11 cellular contexts compared by ENCODE assay signal in genomic region chr15:55744026-55744655, GRCh38. TPM values are rescaled to one million over a fixed set of nuclear protein-coding genes. Genes with fewer than 3 reads are reported as not detected.
DNase-seq lines count a peak whose midpoint lies in the region; ATAC-seq, FAIRE-seq and TF ChIP-seq lines count a peak whose summit lies in the region.
"Had no signal": no experiment of that assay in that cellular context is flagged by ENCODE, and none has a peak within 500 bp of the region (broad histone marks: within the 10 kb centered on the region; RNA-seq: fewer than 3 reads in every experiment).

No MANE protein-coding gene starts in this region.

- H3K27me3 ChIP-seq in PC-3 (ENCODE audit: low read length) (peaks cover 47% of the 10 kb centered on the region), endothelial cell of umbilical vein (ENCODE audit: control insufficient read depth in 2 of 2, insufficient read depth in 2 of 2, low read length in 2 of 2) (peaks cover 0 to 4% of the 10 kb centered on the region in 2 experiments)
- H3K27me3 ChIP-seq: gastrocnemius medialis had no signal

- peaks cover 4% of the 10 kb centered on the region for H3K4me1 Mint-ChIP-seq in osteocyte (ENCODE audit: unreplicated experiment)
- no peaks in the 10 kb centered on the region for H3K4me1 Mint-ChIP-seq in immature natural killer cell

- POLR2A ChIA-PET in PC-3 (lab: Charles Lee; ENCODE audit: unreplicated experiment) (no interaction called here), endothelial cell of umbilical vein (lab: Charles Lee) (interaction anchor here (1.2 kb wide), 1 partner anchor 37 kb away, joined by 3 read pairs; no protein-coding TSS in a partner anchor)

- TF ChIP-seq CTCF in PC-3 (conservative IDR thresholded peaks at IDR 0.05; ENCODE audit: low read depth, low read length) (no peak), endothelial cell of umbilical vein (IDR thresholded peaks at IDR 0.05; ENCODE audit: extremely low read depth in 1 of 2, insufficient read depth in 1 of 2, low read depth in 1 of 2, low read length in 2 of 2) (no peak), osteocyte (IDR thresholded peaks at IDR 0.05) (no peak)

- no peak for ATAC-seq in PC-3

- H3K4me1 ChIP-seq in PC-3 (ENCODE audit: insufficient read depth, low read length), result 0 out of 2 replicates have a peak, but pooled peaks cover 6% of the 10 kb centered on the region
- H3K4me1 ChIP-seq in endothelial cell of umbilical vein (ENCODE audit: control insufficient read depth, extremely low read depth, insufficient read depth, low read length), result peaks cover 10% of the 10 kb centered on the region

- H3K4me3 ChIP-seq in PC-3 (ENCODE audit: low read length), result no peak overlapping the region
- peak overlapping the region in 2 of 3 experiments; percentile 93 to 98 for H3K4me3 ChIP-seq in endothelial cell of umbilical vein (replicated peaks in 1 of 3; ENCODE audit: insufficient read depth in 1 of 3, low read depth in 1 of 3, low read length in 3 of 3)

- intact Hi-C loops in PC-3 (cut with micrococcal nuclease), result no loop called here
- intact Hi-C loops in endothelial cell of umbilical vein (cut with micrococcal nuclease), result loop anchor here (5.0 kb wide), 2 partner anchors 77 to 153 kb away; no protein-coding TSS in a partner anchor

- peak overlapping the region; percentile 63; the same call in 1 of the 2 replicates for H2AFZ ChIP-seq in PC-3 (ENCODE audit: low read length)
- peak overlapping the region; percentile 83 for H2AFZ ChIP-seq in endothelial cell of umbilical vein (ENCODE audit: low read depth, low read length)

- H3K9me3 ChIP-seq in PC-3 (ENCODE audit: low read length), result no peaks in the 10 kb centered on the region
- no peaks in the 10 kb centered on the region for H3K9me3 ChIP-seq in endothelial cell of umbilical vein (replicated peaks; ENCODE audit: control insufficient read depth, insufficient read depth, low read length)
- H3K9me3 ChIP-seq: gastrocnemius medialis had no signal

- no peak overlapping the region for H3K27ac ChIP-seq in PC-3 (ENCODE audit: low read length)
- no peak overlapping the region for H3K27ac ChIP-seq in endothelial cell of umbilical vein (ENCODE audit: insufficient read depth, low read depth, low read length)
- H3K27ac ChIP-seq: SK-N-MC had no signal

- H3F3A ChIP-seq in PC-3 (ENCODE audit: low read length, unreplicated experiment), result no peaks in the 10 kb centered on the region

- H3K27me3 Mint-ChIP-seq in osteocyte (ENCODE audit: unreplicated experiment), result peaks cover 13% of the 10 kb centered on the region
- H3K27me3 Mint-ChIP-seq in immature natural killer cell (ENCODE audit: low read depth in 3 of 3), result peaks cover 3 to 23% (median 8%) of the 10 kb centered on the region in 3 donors

- H3K4me3 Mint-ChIP-seq in osteocyte (ENCODE audit: unreplicated experiment) (peak overlapping the region; percentile 78), immature natural killer cell (peak overlapping the region in 1 of 5 donors; percentile 71)

- peak; percentile 38 for FAIRE-seq in GM12891 (lab: Jason Lieb, UNC)
- FAIRE-seq in endothelial cell of umbilical vein (lab: Jason Lieb, UNC), result no peak

- H3K27ac Mint-ChIP-seq in osteocyte (ENCODE audit: unreplicated experiment) (no peak overlapping the region), immature natural killer cell (no peak overlapping the region)

- no peaks in the 10 kb centered on the region for H3K36me3 Mint-ChIP-seq in osteocyte (ENCODE audit: unreplicated experiment)
- H3K36me3 Mint-ChIP-seq in immature natural killer cell, result no peaks in the 10 kb centered on the region

- H3K9me3 Mint-ChIP-seq in osteocyte (ENCODE audit: unreplicated experiment) (no peaks in the 10 kb centered on the region), immature natural killer cell (no peaks in the 10 kb centered on the region)

- H4K20me1 ChIP-seq in PC-3 (ENCODE audit: low read length) (no peaks in the 10 kb centered on the region), endothelial cell of umbilical vein (replicated peaks; ENCODE audit: control insufficient read depth, extremely low read depth, insufficient read depth, low read length) (no peaks in the 10 kb centered on the region)

- CTCF ChIA-PET in PC-3 (lab: Charles Lee), result no interaction called here
- CTCF ChIA-PET in endothelial cell of umbilical vein (lab: Charles Lee), result interaction anchor here (1.0 to 2.0 kb wide), 4 partner anchors 29 to 152 kb away, joined by 3 to 8 read pairs (median 4); no protein-coding TSS in a partner anchor

- dilution Hi-C loops in endothelial cell of umbilical vein (cut with MboI; ENCODE audit: extremely low pct_ligation_motif_present, low sequenced_read_pairs), result no loop called here

- H3K79me2 ChIP-seq in PC-3 (ENCODE audit: low read length) (no peaks in the 10 kb centered on the region), endothelial cell of umbilical vein (ENCODE audit: control insufficient read depth, insufficient read depth, low read length) (peaks cover 2% of the 10 kb centered on the region)

- BruUV-seq in PC-3 (replicated peaks; lab: Mats Ljungman, UMichigan) (no TSS peak), endothelial cell of umbilical vein (replicated peaks; lab: Mats Ljungman, UMichigan) (no TSS peak)

- H3K9me1 ChIP-seq in endothelial cell of umbilical vein (replicated peaks; ENCODE audit: control insufficient read depth, extremely low read depth, insufficient read depth, low read length), result no peaks in the 10 kb centered on the region

- no peaks in the 10 kb centered on the region for H3K9me2 ChIP-seq in PC-3 (replicated peaks; ENCODE audit: low read length)

- no peak overlapping the region for H3K9ac ChIP-seq in PC-3 (ENCODE audit: low read length)
- no peak overlapping the region for H3K9ac ChIP-seq in endothelial cell of umbilical vein (replicated peaks; ENCODE audit: extremely low read depth, insufficient read depth, low read length)

- no peaks in the 10 kb centered on the region for H3K36me3 ChIP-seq in PC-3 (ENCODE audit: low read depth, low read length)
- H3K36me3 ChIP-seq in endothelial cell of umbilical vein (ENCODE audit: control insufficient read depth in 2 of 2, extremely low read depth in 1 of 2, insufficient read depth in 2 of 2, low read length in 2 of 2), result no peaks in the 10 kb centered on the region
- H3K36me3 ChIP-seq: gastrocnemius medialis had no signal

- H3K4me2 ChIP-seq in PC-3 (ENCODE audit: low read length) (no peak overlapping the region), endothelial cell of umbilical vein (ENCODE audit: insufficient read depth, low read length) (peak overlapping the region; percentile 97)

- TF ChIP-seq POLR2A in GM12891 (IDR thresholded peaks at IDR 0.05; ENCODE audit: low read depth, low read length) (no peak), endothelial cell of umbilical vein (IDR thresholded peaks at IDR 0.05; ENCODE audit: low read depth, low read length) (no peak)

- DNase-seq in GM12891 (ENCODE audit: insufficient read length, low spot score) (no peak), PC-3 (no peak), endothelial cell of umbilical vein (ENCODE audit: low read depth, low spot score) (no peak), osteocyte (ENCODE audit: extremely low spot score, unreplicated experiment) (no peak), inferior parietal cortex (ENCODE audit: extremely low spot score) (no peak), immature natural killer cell (no peak)
- no peak for DNase-seq in stimulated activated CD4-positive, alpha-beta T cell treated with anti-CD3 and anti-CD28 coated beads, Interleukin-12 subunit alpha, Interleukin-12 subunit beta, amount 100 ng/mL, for 4 hours
- DNase-seq: gastrocnemius medialis, NCI-H446 treated with DMSO at 0.1 percent for 48 hours had no signal

TF ChIP-seq in GM12891, 5 proteins besides CTCF, POLR2A, EP300 and RAD21:
- TF ChIP-seq TAF1 (IDR thresholded peaks at IDR 0.05; ENCODE audit: low read depth, low read length) (no peak), SPI1 (IDR thresholded peaks at IDR 0.05; ENCODE audit: low read depth, low read length) (no peak), POLR2AphosphoS5 (IDR thresholded peaks at IDR 0.05; ENCODE audit: low read depth, low read length) (no peak), PAX5 (IDR thresholded peaks at IDR 0.05; ENCODE audit: insufficient read depth, low read length, severe bottlenecking) (no peak), POU2F2 (IDR thresholded peaks at IDR 0.05; ENCODE audit: low read depth, low read length) (no peak)

TF ChIP-seq in endothelial cell of umbilical vein, 7 proteins besides CTCF, POLR2A, EP300 and RAD21:
- TF ChIP-seq POLR2AphosphoS5 (IDR thresholded peaks at IDR 0.05; ENCODE audit: insufficient read depth, low read depth, low read length) (no peak), FOS (IDR thresholded peaks at IDR 0.05; ENCODE audit: borderline replicate concordance, insufficient read depth, low read length) (no peak), JUN (IDR thresholded peaks at IDR 0.05; ENCODE audit: borderline replicate concordance, insufficient read depth, insufficient read length, low read depth) (no peak), GATA2 (IDR thresholded peaks at IDR 0.05; ENCODE audit: insufficient read depth, insufficient read length, low read depth, low read length) (no peak), EZH2 (IDR thresholded peaks at IDR 0.05; ENCODE audit: borderline replicate concordance, low read depth, low read length, severe bottlenecking) (no peak), MYC (IDR thresholded peaks at IDR 0.05; ENCODE audit: low read depth, low read length) (no peak)
- TF ChIP-seq, protein P1, sequence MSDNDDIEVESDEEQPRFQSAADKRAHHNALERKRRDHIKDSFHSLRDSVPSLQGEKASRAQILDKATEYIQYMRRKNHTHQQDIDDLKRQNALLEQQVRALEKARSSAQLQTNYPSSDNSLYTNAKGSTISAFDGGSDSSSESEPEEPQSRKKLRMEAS (IDR thresholded peaks at IDR 0.05; ENCODE audit: insufficient read depth, insufficient read length), result no peak

RNA-seq across cellular contexts. Expression of gene PRTG, which starts 1.2 kb away (rescaled TPM):
- 0.01 TPM for polyA plus RNA-seq in GM12891 (2012; ENCODE audit: low read depth, missing spikeins)
- 1.4 and 5.2 TPM in 2 replicates for total RNA-seq in PC-3 (2014; rRNA removed)
- 8.2 and 12.4 TPM in 2 replicates for total RNA-seq in endothelial cell of umbilical vein
- 3.0 and 3.4 TPM in 2 replicates for polyA plus RNA-seq in endothelial cell of umbilical vein
- 2.7 and 3.3 TPM in 2 replicates for polyA plus RNA-seq in endothelial cell of umbilical vein (2011; cell fraction: cytosol; rRNA removed)
- polyA plus RNA-seq in endothelial cell of umbilical vein (2011; cell fraction: nucleus; rRNA removed), result 11.0 and 12.5 TPM in 2 replicates
- polyA plus RNA-seq in endothelial cell of umbilical vein (2012), result 2.0 and 3.5 TPM in 2 replicates
- 11.5 and 14.7 TPM in 2 replicates for polyA minus RNA-seq in endothelial cell of umbilical vein
- polyA minus RNA-seq in endothelial cell of umbilical vein (2011; cell fraction: cytosol; rRNA and poly(A)+ RNA removed), result 6.9 TPM
- polyA minus RNA-seq in endothelial cell of umbilical vein (2011; cell fraction: nucleus; rRNA and poly(A)+ RNA removed), result 32.6 and 34.8 TPM in 2 replicates
- 2.1 and 2.2 TPM in 2 replicates for total RNA-seq in osteocyte
- polyA plus RNA-seq in immature natural killer cell, result not detected
- total RNA-seq: activated CD8-positive, alpha-beta memory T cell treated with anti-CD3 and anti-CD28 coated beads for 36 hours had no signal
